ENCODE assay signal across 18 cellular contexts in genomic region chr20:10621159-10621558, GRCh38. TPM values are rescaled to one million over a fixed set of nuclear protein-coding genes. Genes with fewer than 3 reads are reported as not detected.
"Had no signal": no experiment of that assay in that cellular context is flagged by ENCODE, and none has a peak within 500 bp of the region (broad histone marks: within the 10 kb centered on the region; RNA-seq: fewer than 3 reads in every experiment).

No MANE protein-coding gene starts in this region.

- H3K4me3 Mint-ChIP-seq: activated B cell treated with CpG ODN at 0.5 μM for 24 hours; activated CD4-positive, alpha-beta T cell treated with anti-CD3 and anti-CD28 coated beads, Interleukin-2, amount 10 ng/mL, durations not matched to agents 24 days and 14 days; activated naive CD4-positive, alpha-beta T cell treated with anti-CD3 and anti-CD28 coated beads for 36 hours; activated T-cell treated with anti-CD3 and anti-CD28 coated beads, Interleukin-2, amount 50 U/mL, for 4 hours; central memory CD8-positive, alpha-beta T cell; naive B cell had no signal

- DNase-seq: activated B cell treated with CpG ODN at 0.5 μM for 24 hours; activated CD4-positive, alpha-beta T cell treated with anti-CD3 and anti-CD28 coated beads, Interleukin-2, amount 10 ng/mL, durations not matched to agents 24 days and 14 days; activated CD8-positive, alpha-beta memory T cell treated with anti-CD3 and anti-CD28 coated beads, Interleukin-2, amount 50 U/mL, for 4 hours; activated naive CD4-positive, alpha-beta T cell treated with anti-CD3 and anti-CD28 coated beads for 36 hours; activated T-cell treated with anti-CD3 and anti-CD28 coated beads, Interleukin-2, amount 50 U/mL, for 4 hours; brain microvascular endothelial cell; foreskin melanocyte; hypothalamus; kidney; left lung; mammary epithelial cell; mucosa of descending colon; naive B cell; stimulated activated CD8-positive, alpha-beta memory T cell treated with anti-CD3 and anti-CD28 coated beads, Interleukin-4, amount 100 ng/mL, for 48 hours; stimulated activated naive CD4-positive, alpha-beta T cell; uterus had no signal

- H3K4me1 Mint-ChIP-seq: activated B cell treated with CpG ODN at 0.5 μM for 24 hours; central memory CD8-positive, alpha-beta T cell had no signal

- H3K9me3 ChIP-seq: left lung, mucosa of descending colon, uterus had no signal

- H3K4me1 ChIP-seq: uterus had no signal

- H3K27ac ChIP-seq: brain microvascular endothelial cell, left lung had no signal

- H3K9me3 Mint-ChIP-seq: activated B cell treated with CpG ODN at 0.5 μM for 24 hours; activated CD4-positive, alpha-beta T cell treated with anti-CD3 and anti-CD28 coated beads, Interleukin-2, amount 10 ng/mL, durations not matched to agents 24 days and 14 days; activated naive CD4-positive, alpha-beta T cell treated with anti-CD3 and anti-CD28 coated beads for 36 hours; activated T-cell treated with anti-CD3 and anti-CD28 coated beads, Interleukin-2, amount 50 U/mL, for 4 hours; central memory CD8-positive, alpha-beta T cell had no signal

- H3K36me3 ChIP-seq: brain microvascular endothelial cell, left lung, uterus had no signal

- H3K27me3 ChIP-seq: brain microvascular endothelial cell, left lung, uterus had no signal

- H3K4me3 ChIP-seq: coronary artery, left lung, mucosa of descending colon, uterus had no signal

- H3K27ac Mint-ChIP-seq: activated B cell treated with CpG ODN at 0.5 μM for 24 hours; activated CD4-positive, alpha-beta T cell treated with anti-CD3 and anti-CD28 coated beads, Interleukin-2, amount 10 ng/mL, durations not matched to agents 24 days and 14 days; activated naive CD4-positive, alpha-beta T cell treated with anti-CD3 and anti-CD28 coated beads for 36 hours; naive B cell had no signal

- H3K27me3 Mint-ChIP-seq: activated B cell treated with CpG ODN at 0.5 μM for 24 hours; activated CD4-positive, alpha-beta T cell treated with anti-CD3 and anti-CD28 coated beads, Interleukin-2, amount 10 ng/mL, durations not matched to agents 24 days and 14 days; central memory CD8-positive, alpha-beta T cell; naive B cell had no signal

RNA-seq across cellular contexts. Expression of gene JAG1, which starts 52.6 kb away (rescaled TPM):
- total RNA-seq: activated B cell treated with CpG ODN at 0.5 μM for 24 hours had no signal
